Comparison of ENCODE assay signal across 19 cellular contexts in the genomic region with DNA sequence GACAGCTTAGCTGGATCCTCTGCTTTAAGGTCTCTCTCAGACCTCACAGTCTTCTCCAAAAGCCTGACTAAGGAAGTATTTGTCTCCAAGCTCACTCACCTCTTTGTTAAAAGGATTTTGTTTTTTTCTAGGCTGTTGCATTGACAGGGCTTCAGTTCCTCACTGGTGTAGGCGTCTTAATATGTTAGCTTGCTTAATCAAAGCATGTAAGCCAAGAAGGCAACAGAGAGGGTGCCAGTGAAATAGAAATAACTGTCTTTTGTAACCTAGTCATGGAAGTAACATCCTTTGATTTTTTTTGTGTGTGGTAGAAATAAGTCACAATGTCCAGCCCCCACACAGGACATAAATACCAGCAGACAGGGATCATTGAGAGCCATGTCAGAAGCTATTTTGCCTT. TPM values are rescaled to one million over a fixed set of nuclear protein-coding genes. Genes with fewer than 3 reads are reported as not detected.
DNase-seq lines count a peak whose midpoint lies in the region; ATAC-seq, FAIRE-seq and TF ChIP-seq lines count a peak whose summit lies in the region.
"Had no signal": no experiment of that assay in that cellular context is flagged by ENCODE, and none has a peak within 500 bp of the region (broad histone marks: within the 10 kb centered on the region; RNA-seq: fewer than 3 reads in every experiment).

No MANE protein-coding gene starts in this region.

- no peak overlapping the region for H3K27ac ChIP-seq in astrocyte (ENCODE audit: low read depth, low read length)
- no peak overlapping the region for H3K27ac ChIP-seq in foreskin keratinocyte
- H3K27ac ChIP-seq: SJSA1 had no signal

- TF ChIP-seq CTCF in astrocyte (IDR thresholded peaks at IDR 0.05; ENCODE audit: insufficient read depth, low read depth, low read length): no peak
- TF ChIP-seq CTCF in foreskin keratinocyte (conservative IDR thresholded peaks at IDR 0.05): no peak

- no peaks in the 10 kb centered on the region for H3K79me2 ChIP-seq in astrocyte (ENCODE audit: insufficient read depth, low read length)

- H3K27me3 ChIP-seq in astrocyte (ENCODE audit: insufficient read depth, low read length) (no peaks in the 10 kb centered on the region), foreskin keratinocyte (no peaks in the 10 kb centered on the region)
- H3K27me3 ChIP-seq: BE2C, SJSA1 had no signal

- no peak overlapping the region for H3K4me3 ChIP-seq in astrocyte (ENCODE audit: insufficient read depth, low read depth, low read length)
- H3K4me3 ChIP-seq: GM12878, SJSA1 had no signal

- no peak for ATAC-seq in activated T-cell treated with anti-CD3 and anti-CD28 coated beads, Interleukin-2, amount 50 U/mL, for 72 hours (replicated peaks in 1 of 2)
- ATAC-seq in activated T-cell treated with anti-CD3 and anti-CD28 coated beads, Interleukin-2, amount 50 U/mL, for 4 hours: no peak
- ATAC-seq in foreskin keratinocyte (no peak), GM19351 (IDR thresholded peaks at IDR 0.05; ENCODE audit: unreplicated experiment) (no peak)
- ATAC-seq: GM12878, Right ventricle myocardium inferior had no signal

- H3K36me3 Mint-ChIP-seq in activated T-cell treated with anti-CD3 and anti-CD28 coated beads, Interleukin-2, amount 50 U/mL, for 72 hours (ENCODE audit: insufficient read depth in 2 of 2): peaks cover 4 to 17% of the 10 kb centered on the region in 2 donors
- H3K36me3 Mint-ChIP-seq in activated T-cell treated with anti-CD3 and anti-CD28 coated beads, Interleukin-2, amount 50 U/mL, for 4 hours (ENCODE audit: insufficient read depth): peaks cover 38% of the 10 kb centered on the region
- peaks cover 4% of the 10 kb centered on the region for H3K36me3 Mint-ChIP-seq in astrocyte (ENCODE audit: low read depth, unreplicated experiment)

- no peak overlapping the region for H3K4me2 ChIP-seq in astrocyte (ENCODE audit: low read length)

- H3K27ac Mint-ChIP-seq in activated T-cell treated with anti-CD3 and anti-CD28 coated beads, Interleukin-2, amount 50 U/mL, for 72 hours: peak overlapping the region; percentile 22
- no peak overlapping the region for H3K27ac Mint-ChIP-seq in astrocyte (ENCODE audit: unreplicated experiment)

- no peaks in the 10 kb centered on the region for H3K27me3 Mint-ChIP-seq in activated T-cell treated with anti-CD3 and anti-CD28 coated beads, Interleukin-2, amount 50 U/mL, for 72 hours (ENCODE audit: low read depth)
- no peaks in the 10 kb centered on the region for H3K27me3 Mint-ChIP-seq in activated T-cell treated with anti-CD3 and anti-CD28 coated beads, Interleukin-2, amount 50 U/mL, for 4 hours (ENCODE audit: low read depth)
- H3K27me3 Mint-ChIP-seq in astrocyte (ENCODE audit: low read depth, unreplicated experiment): no peaks in the 10 kb centered on the region

- FAIRE-seq in astrocyte (lab: Jason Lieb, UNC): peak; percentile 62
- FAIRE-seq: D721Med, GM12878 had no signal

- H3K36me3 ChIP-seq in astrocyte (ENCODE audit: insufficient read depth, low read length): no peaks in the 10 kb centered on the region

- H3K4me1 Mint-ChIP-seq in activated T-cell treated with anti-CD3 and anti-CD28 coated beads, Interleukin-2, amount 50 U/mL, for 72 hours (ENCODE audit: low read depth): peaks cover 24% of the 10 kb centered on the region
- peaks cover 16% of the 10 kb centered on the region for H3K4me1 Mint-ChIP-seq in activated T-cell treated with anti-CD3 and anti-CD28 coated beads, Interleukin-2, amount 50 U/mL, for 4 hours (ENCODE audit: low read depth)
- H3K4me1 Mint-ChIP-seq in astrocyte (ENCODE audit: low read depth, unreplicated experiment): no peaks in the 10 kb centered on the region

- no peaks in the 10 kb centered on the region for H3K4me1 ChIP-seq in astrocyte (ENCODE audit: insufficient read depth, low read length)
- no peaks in the 10 kb centered on the region for H3K4me1 ChIP-seq in foreskin keratinocyte
- H3K4me1 ChIP-seq: BE2C, SJSA1 had no signal

- DNase-seq in activated T-cell treated with anti-CD3 and anti-CD28 coated beads, Interleukin-2, amount 50 U/mL, for 72 hours: no peak
- no peak for DNase-seq in activated T-cell treated with anti-CD3 and anti-CD28 coated beads, Interleukin-2, amount 50 U/mL, for 4 hours
- DNase-seq in astrocyte (ENCODE audit: low read depth) (no peak), midbrain (lab: John Stamatoyannopoulos, UW) (peak; percentile 2), foreskin keratinocyte (no peak), NCI-H526 (lab: John Stamatoyannopoulos, UW) (no peak)
- DNase-seq in activated CD4-positive, alpha-beta T cell treated with anti-CD3 and anti-CD28 coated beads, Interleukin-2, amount 50 U/mL, for 48 hours: no peak
- DNase-seq: 8988T, BE2C, IMR-90, NCI-H1694, NCI-H2081, NCI-H2171 treated with DMSO at 0.1 percent for 48 hours, NCI-H524 treated with DMSO at 0.1 percent for 48 hours had no signal

- no peaks in the 10 kb centered on the region for H3K9me3 Mint-ChIP-seq in activated T-cell treated with anti-CD3 and anti-CD28 coated beads, Interleukin-2, amount 50 U/mL, for 72 hours
- no peaks in the 10 kb centered on the region for H3K9me3 Mint-ChIP-seq in activated T-cell treated with anti-CD3 and anti-CD28 coated beads, Interleukin-2, amount 50 U/mL, for 4 hours
- no peaks in the 10 kb centered on the region for H3K9me3 Mint-ChIP-seq in astrocyte (ENCODE audit: unreplicated experiment)

- H3K9me3 ChIP-seq in astrocyte (ENCODE audit: insufficient read depth, low read depth, low read length): no peaks in the 10 kb centered on the region
- H3K9me3 ChIP-seq: BE2C, SJSA1 had no signal

- no peak overlapping the region for H3K9ac ChIP-seq in astrocyte (ENCODE audit: low read length)

- H4K20me1 ChIP-seq in astrocyte (ENCODE audit: insufficient read depth, low read length): no peaks in the 10 kb centered on the region

- no peak overlapping the region for H3K4me3 Mint-ChIP-seq in activated T-cell treated with anti-CD3 and anti-CD28 coated beads, Interleukin-2, amount 50 U/mL, for 72 hours
- no peak overlapping the region for H3K4me3 Mint-ChIP-seq in activated T-cell treated with anti-CD3 and anti-CD28 coated beads, Interleukin-2, amount 50 U/mL, for 4 hours
- no peak overlapping the region for H3K4me3 Mint-ChIP-seq in astrocyte (ENCODE audit: unreplicated experiment)

- H2AFZ ChIP-seq in astrocyte (ENCODE audit: low read depth, low read length): no peak overlapping the region

RNA-seq across cellular contexts. Expression of a gene that starts 58.8 kb away (rescaled TPM):
- 100 to 1,000 TPM; 116 to 139 TPM for total RNA-seq in activated T-cell treated with anti-CD3 and anti-CD28 coated beads, Interleukin-2, amount 50 U/mL, for 72 hours
- total RNA-seq in activated T-cell treated with anti-CD3 and anti-CD28 coated beads, Interleukin-2, amount 50 U/mL, for 4 hours: 10 to 100 TPM; 74.8 to 84.5 (median 80.0) TPM
- total RNA-seq in astrocyte (45.4 and 50.9 TPM in 2 replicates), foreskin keratinocyte (65.6 and 68.8 TPM in 2 replicates)
- polyA plus RNA-seq in foreskin keratinocyte: 35.2 and 43.9 TPM in 2 replicates
